In genomic region chr1:1067284-1068076, GRCh38 we compare ENCODE assay signal across 17 cellular contexts. TPM values are rescaled to one million over a fixed set of nuclear protein-coding genes. Genes with fewer than 3 reads are reported as not detected.
DNase-seq lines count a peak whose midpoint lies in the region; ATAC-seq and TF ChIP-seq lines count a peak whose summit lies in the region.
"Had no signal": no experiment of that assay in that cellular context is flagged by ENCODE, and none has a peak within 500 bp of the region (broad histone marks: within the 10 kb centered on the region; RNA-seq: fewer than 3 reads in every experiment).

No MANE protein-coding gene starts in this region.

- peak overlapping the region; percentile 53 for H3K9ac ChIP-seq in mucosa of stomach (ENCODE audit: low read length)

- H3K4me1 ChIP-seq in HEK293 (ENCODE audit: control insufficient read depth, insufficient read depth, low read length) (no peaks in the 10 kb centered on the region), mucosa of stomach (ENCODE audit: control insufficient read depth, insufficient read depth, low read length) (peaks cover 47% of the 10 kb centered on the region), suprapubic skin (peaks cover 42% of the 10 kb centered on the region)

- no peaks in the 10 kb centered on the region for H3K4me1 Mint-ChIP-seq in activated T-helper 17 cell treated with anti-CD3 and anti-CD28 coated beads, Interleukin-2, amount 50 U/mL, for 72 hours

- DNase-seq in NCI-H748 (lab: John Stamatoyannopoulos, UW; ENCODE audit: unreplicated experiment) (peak; percentile 19), NCI-H748 treated with DMSO at 0.1 percent for 48 hours (lab: John Stamatoyannopoulos, UW) (no peak), WERI-Rb-1 (no peak), T1000 (lab: John Stamatoyannopoulos, UW) (no peak), suprapubic skin (ENCODE audit: low spot score in 2 of 2) (no peak)
- DNase-seq: amygdala, dermis blood vessel endothelial cell, DND-41, NCI-H1694, SW 1271 had no signal

- POLR2A ChIA-PET in HEK293 (lab: Yijun Ruan, JAX) = no interaction called here

- H3K27ac Mint-ChIP-seq in activated T-helper 17 cell treated with anti-CD3 and anti-CD28 coated beads, Interleukin-2, amount 50 U/mL, for 72 hours = peak overlapping the region; percentile 38
- H3K27ac Mint-ChIP-seq: nephron progenitor cell had no signal

- H3K27me3 ChIP-seq in mucosa of stomach (ENCODE audit: control insufficient read depth, insufficient read depth, low read length) (peaks cover 37% of the 10 kb centered on the region), WERI-Rb-1 (ENCODE audit: insufficient read depth, low read depth, severe bottlenecking) (no peaks in the 10 kb centered on the region), suprapubic skin (peaks cover 78% of the 10 kb centered on the region)

- no peak for ATAC-seq in activated T-helper 17 cell treated with anti-CD3 and anti-CD28 coated beads, Interleukin-2, amount 50 U/mL, for 72 hours (replicated peaks)

- peak overlapping the region; percentile 52 for H3K4me3 Mint-ChIP-seq in activated T-helper 17 cell treated with anti-CD3 and anti-CD28 coated beads, Interleukin-2, amount 50 U/mL, for 72 hours

- H3K27me3 Mint-ChIP-seq in activated T-helper 17 cell treated with anti-CD3 and anti-CD28 coated beads, Interleukin-2, amount 50 U/mL, for 72 hours = no peaks in the 10 kb centered on the region

- H3K9me3 ChIP-seq in HEK293 (ENCODE audit: control insufficient read depth, insufficient read depth, low read depth, low read length) (no peaks in the 10 kb centered on the region), mucosa of stomach (ENCODE audit: control insufficient read depth, low read length) (no peaks in the 10 kb centered on the region), WERI-Rb-1 (ENCODE audit: severe bottlenecking) (no peaks in the 10 kb centered on the region), suprapubic skin (no peaks in the 10 kb centered on the region)
- H3K9me3 ChIP-seq: A549, tibial nerve had no signal

- no peak overlapping the region for H3K27ac ChIP-seq in HEK293 (ENCODE audit: extremely low read depth, low read depth, low read length)
- H3K27ac ChIP-seq in WERI-Rb-1 = no peak overlapping the region
- H3K27ac ChIP-seq in suprapubic skin = no peak overlapping the region
- H3K27ac ChIP-seq: tibial nerve had no signal

- TF ChIP-seq EP300 in suprapubic skin (IDR thresholded peaks at IDR 0.05) = no peak

- H3K9me3 Mint-ChIP-seq in activated T-helper 17 cell treated with anti-CD3 and anti-CD28 coated beads, Interleukin-2, amount 50 U/mL, for 72 hours = no peaks in the 10 kb centered on the region
- H3K9me3 Mint-ChIP-seq: nephron progenitor cell had no signal

- no peak for TF ChIP-seq POLR2A in suprapubic skin (IDR thresholded peaks at IDR 0.05)

- WGBS in suprapubic skin = 60% methylated on average over 3 of the region's 70 CpGs

- H3K4me3 ChIP-seq in HEK293 (ENCODE audit: low read depth, low read length) = no peak overlapping the region
- H3K4me3 ChIP-seq in mucosa of stomach (ENCODE audit: low read length) = peak overlapping the region; percentile 2
- H3K4me3 ChIP-seq in WERI-Rb-1 (ENCODE audit: low read depth, low read length) = no peak overlapping the region
- no peak overlapping the region for H3K4me3 ChIP-seq in suprapubic skin

- CTCF ChIA-PET in HEK293 (lab: Yijun Ruan, JAX) = interaction anchor here (0.6 to 1.2 kb wide), 3 partner anchors 14 to 83 kb away, joined by 3 read pairs; no protein-coding TSS in a partner anchor

- TF ChIP-seq CTCF in HEK293 (tag by site-specific recombination; IDR thresholded peaks at IDR 0.05) (no peak), WERI-Rb-1 (IDR thresholded peaks at IDR 0.05; ENCODE audit: low read depth, low read length) (no peak), suprapubic skin (IDR thresholded peaks at IDR 0.05) (no peak)

- peaks cover 34% of the 10 kb centered on the region for H3K36me3 Mint-ChIP-seq in activated T-helper 17 cell treated with anti-CD3 and anti-CD28 coated beads, Interleukin-2, amount 50 U/mL, for 72 hours (ENCODE audit: low read depth)

- H3K36me3 ChIP-seq in HEK293 (ENCODE audit: control insufficient read depth in 2 of 2, insufficient read depth in 1 of 2, low read length in 2 of 2) = no peaks in the 10 kb centered on the region
- no peaks in the 10 kb centered on the region for H3K36me3 ChIP-seq in mucosa of stomach (ENCODE audit: control insufficient read depth, insufficient read depth, low read length)
- H3K36me3 ChIP-seq in WERI-Rb-1 = no peaks in the 10 kb centered on the region
- no peaks in the 10 kb centered on the region for H3K36me3 ChIP-seq in suprapubic skin
- H3K36me3 ChIP-seq: tibial nerve had no signal

TF ChIP-seq in HEK293, 187 proteins besides CTCF, POLR2A, EP300 and RAD21:
- TF ChIP-seq HIC1 (tag by site-specific recombination; IDR thresholded peaks at IDR 0.05) = peak; percentile 62; the same call in 1 of the 2 replicates
- TF ChIP-seq ZNF138 (tag by site-specific recombination; IDR thresholded peaks at IDR 0.05; ENCODE audit: borderline replicate concordance) = no peak

RNA-seq across cellular contexts. Expression of gene RNF223, which starts 6.6 kb away (rescaled TPM):
- total RNA-seq in activated T-helper 17 cell treated with anti-CD3 and anti-CD28 coated beads, Interleukin-2, amount 50 U/mL, for 72 hours = not detected
- total RNA-seq in suprapubic skin = 1 to 10 TPM; 1.8 to 4.9 (median 4.8) TPM
- total RNA-seq: dermis blood vessel endothelial cell, H4, tibial nerve had no signal

RNA-seq across cellular contexts. Expression of gene AGRN, which starts 47.6 kb away (rescaled TPM):
- total RNA-seq in activated T-helper 17 cell treated with anti-CD3 and anti-CD28 coated beads, Interleukin-2, amount 50 U/mL, for 72 hours = 10 to 100 TPM; 12.1 to 87.6 TPM
- total RNA-seq in suprapubic skin = 10 to 100 TPM; 50.6 to 84.8 (median 71.1) TPM

RNA-seq across cellular contexts. Expression of gene C1orf159, which starts 48.4 kb away (rescaled TPM):
- 10 to 100 TPM; 15.7 to 18.8 TPM for total RNA-seq in activated T-helper 17 cell treated with anti-CD3 and anti-CD28 coated beads, Interleukin-2, amount 50 U/mL, for 72 hours
- total RNA-seq in suprapubic skin = 10 to 100 TPM; 12.8 to 48.4 (median 19.7) TPM

RNA-seq across cellular contexts. Expression of gene ISG15, which starts 54.2 kb away (rescaled TPM):
- 10 to 100 TPM; 13.5 to 36.5 TPM for total RNA-seq in activated T-helper 17 cell treated with anti-CD3 and anti-CD28 coated beads, Interleukin-2, amount 50 U/mL, for 72 hours
- total RNA-seq in suprapubic skin = 10 to 100 TPM in 1 of 4 donors, 1 to 10 TPM in 3; 5.4 to 10.1 (median 7.9) TPM
